Comparison of ENCODE assay signal across 33 cellular contexts in the genomic region with DNA sequence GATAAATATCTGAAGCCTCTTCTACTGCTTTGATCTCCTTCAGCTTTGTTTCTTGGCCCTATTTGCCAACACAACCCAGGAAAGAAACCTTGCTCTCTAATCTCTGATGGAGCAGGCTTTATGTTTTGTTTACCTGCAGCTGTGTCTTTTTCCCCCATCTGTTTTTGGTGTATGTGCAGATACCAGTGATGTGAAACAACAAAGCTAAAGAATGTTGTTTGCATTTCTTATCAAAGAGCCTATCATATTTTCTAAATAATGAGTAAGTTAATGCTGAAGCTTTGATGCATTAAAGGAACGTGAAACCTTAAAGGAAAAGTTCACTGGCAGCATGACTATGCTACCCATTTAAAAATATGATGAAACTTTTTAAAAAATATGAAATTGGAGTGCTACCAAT.
"Had no signal": no experiment of that assay in that cellular context is flagged by ENCODE, and none has a peak within 500 bp of the region (broad histone marks: within the 10 kb centered on the region; RNA-seq: fewer than 3 reads in every experiment).

No MANE protein-coding gene starts in this region.

- H3K4me1 ChIP-seq: adrenal gland, body of pancreas, heart right ventricle had no signal

- H3K4me3 Mint-ChIP-seq: activated CD8-positive, alpha-beta memory T cell treated with anti-CD3 and anti-CD28 coated beads, Interleukin-2, amount 10 ng/mL, durations not matched to agents 7 days and 5 days; activated CD8-positive, alpha-beta T cell treated with anti-CD3 and anti-CD28 coated beads for 36 hours; activated naive CD4-positive, alpha-beta T cell treated with anti-CD3 and anti-CD28 coated beads for 36 hours; activated naive CD4-positive, alpha-beta T cell treated with anti-CD3 and anti-CD28 coated beads, Interleukin-2, amount 50 U/mL, for 24 hours; activated naive CD8-positive, alpha-beta T cell treated with anti-CD3 and anti-CD28 coated beads for 36 hours; activated naive CD8-positive, alpha-beta T cell treated with anti-CD3 and anti-CD28 coated beads, Interleukin-2, amount 50 U/mL, for 24 hours; activated T-helper 1 cell treated with anti-CD3 and anti-CD28 coated beads, Interleukin-12 subunit alpha, Interleukin-12 subunit beta, Interleukin-2, Interleukin-4 antibody, amounts not matched to agents 30 ng/mL and 10 ng/mL and 1 ng/mL, durations not matched to agents 14 hours and 24 hours and 36 hours; effector memory CD8-positive, alpha-beta T cell; T-cell; T-helper 1 cell treated with Interleukin-12 subunit alpha and Interleukin-12 subunit beta and Interleukin-4 antibody, amounts not matched to agents 30 μg/mL and 1 μg/mL, for 36 hours had no signal

- H3K27me3 ChIP-seq: adrenal gland, body of pancreas, esophagus muscularis mucosa, gastroesophageal sphincter, heart right ventricle had no signal

- H3K36me3 Mint-ChIP-seq: activated CD8-positive, alpha-beta memory T cell treated with anti-CD3 and anti-CD28 coated beads, Interleukin-2, amount 10 ng/mL, durations not matched to agents 7 days and 5 days; activated naive CD4-positive, alpha-beta T cell treated with anti-CD3 and anti-CD28 coated beads, Interleukin-2, amount 50 U/mL, for 24 hours; activated naive CD8-positive, alpha-beta T cell treated with anti-CD3 and anti-CD28 coated beads for 36 hours; T-cell had no signal

- DNase-seq: activated CD4-positive, alpha-beta T cell treated with anti-CD3 and anti-CD28 coated beads for 48 hours; activated CD4-positive, alpha-beta T cell treated with anti-CD3 and anti-CD28 coated beads, Interleukin-2, amount 50 U/mL, for 1 hour; activated CD4-positive, alpha-beta T cell treated with anti-CD3 and anti-CD28 coated beads, Interleukin-2, amount 50 U/mL, for 48 hours; activated CD8-positive, alpha-beta memory T cell treated with anti-CD3 and anti-CD28 coated beads, Interleukin-2, amount 10 ng/mL, durations not matched to agents 7 days and 5 days; activated CD8-positive, alpha-beta memory T cell treated with anti-CD3 and anti-CD28 coated beads, Interleukin-2, amount 50 U/mL, for 4 hours; activated CD8-positive, alpha-beta T cell treated with anti-CD3 and anti-CD28 coated beads for 36 hours; activated effector memory CD4-positive, alpha-beta T cell treated with anti-CD3 and anti-CD28 coated beads, Interleukin-2, amount 50 U/mL, for 16 hours; activated naive CD4-positive, alpha-beta T cell treated with anti-CD3 and anti-CD28 coated beads for 36 hours; activated naive CD8-positive, alpha-beta T cell treated with anti-CD3 and anti-CD28 coated beads for 36 hours; activated naive CD8-positive, alpha-beta T cell treated with anti-CD3 and anti-CD28 coated beads, Interleukin-2, amount 50 U/mL, for 24 hours; activated T-cell treated with anti-CD3 and anti-CD28 coated beads, Interleukin-2, amount 50 U/mL, for 1 hour; activated T-cell treated with anti-CD3 and anti-CD28 coated beads, Interleukin-2, amount 50 U/mL, for 48 hours; adrenal gland; amygdala; aorta; body of pancreas; caudate nucleus; cortex of kidney; dermis blood vessel endothelial cell; effector CD4-positive, alpha-beta T cell; effector memory CD8-positive, alpha-beta T cell; erythroblast; foreskin melanocyte; heart right ventricle; T-cell; T-helper 9 cell had no signal

- H3K4me3 ChIP-seq: adrenal gland, body of pancreas, esophagus muscularis mucosa, gastroesophageal sphincter, heart right ventricle had no signal

- H3K27ac Mint-ChIP-seq: activated CD8-positive, alpha-beta memory T cell treated with anti-CD3 and anti-CD28 coated beads, Interleukin-2, amount 10 ng/mL, durations not matched to agents 7 days and 5 days; activated CD8-positive, alpha-beta T cell treated with anti-CD3 and anti-CD28 coated beads for 36 hours; activated naive CD4-positive, alpha-beta T cell treated with anti-CD3 and anti-CD28 coated beads for 36 hours; activated naive CD4-positive, alpha-beta T cell treated with anti-CD3 and anti-CD28 coated beads, Interleukin-2, amount 50 U/mL, for 24 hours; activated naive CD8-positive, alpha-beta T cell treated with anti-CD3 and anti-CD28 coated beads for 36 hours; activated naive CD8-positive, alpha-beta T cell treated with anti-CD3 and anti-CD28 coated beads, Interleukin-2, amount 50 U/mL, for 24 hours; activated T-helper 1 cell treated with anti-CD3 and anti-CD28 coated beads, Interleukin-12 subunit alpha, Interleukin-12 subunit beta, Interleukin-2, Interleukin-4 antibody, amounts not matched to agents 30 ng/mL and 10 ng/mL and 1 ng/mL, durations not matched to agents 14 hours and 24 hours and 36 hours; activated T-helper 2 cell treated with anti-CD3 and anti-CD28 coated beads, Interferon-gamma antibody, Interleukin-2, Interleukin-4, amounts not matched to agents 10 μg/mL and 5 μg/mL and 100 μg/mL, durations not matched to agents 14 hours and 24 hours and 36 hours; effector memory CD8-positive, alpha-beta T cell; T-cell; T-helper 1 cell treated with Interleukin-12 subunit alpha and Interleukin-12 subunit beta and Interleukin-4 antibody, amounts not matched to agents 30 μg/mL and 1 μg/mL, for 36 hours had no signal

- FAIRE-seq: colon had no signal

- H3K36me3 ChIP-seq: adrenal gland, esophagus muscularis mucosa, gastroesophageal sphincter, heart right ventricle had no signal

- H3K9me3 Mint-ChIP-seq: activated CD8-positive, alpha-beta T cell treated with anti-CD3 and anti-CD28 coated beads for 36 hours; activated naive CD4-positive, alpha-beta T cell treated with anti-CD3 and anti-CD28 coated beads for 36 hours; activated naive CD4-positive, alpha-beta T cell treated with anti-CD3 and anti-CD28 coated beads, Interleukin-2, amount 50 U/mL, for 24 hours; activated naive CD8-positive, alpha-beta T cell treated with anti-CD3 and anti-CD28 coated beads for 36 hours; activated naive CD8-positive, alpha-beta T cell treated with anti-CD3 and anti-CD28 coated beads, Interleukin-2, amount 50 U/mL, for 24 hours; activated T-helper 1 cell treated with anti-CD3 and anti-CD28 coated beads, Interleukin-12 subunit alpha, Interleukin-12 subunit beta, Interleukin-2, Interleukin-4 antibody, amounts not matched to agents 30 ng/mL and 10 ng/mL and 1 ng/mL, durations not matched to agents 14 hours and 24 hours and 36 hours; activated T-helper 2 cell treated with anti-CD3 and anti-CD28 coated beads, Interferon-gamma antibody, Interleukin-2, Interleukin-4, amounts not matched to agents 10 μg/mL and 5 μg/mL and 100 μg/mL, durations not matched to agents 14 hours and 24 hours and 36 hours; effector memory CD8-positive, alpha-beta T cell; T-cell; T-helper 1 cell treated with Interleukin-12 subunit alpha and Interleukin-12 subunit beta and Interleukin-4 antibody, amounts not matched to agents 30 μg/mL and 1 μg/mL, for 36 hours had no signal

- H3K27me3 Mint-ChIP-seq: activated CD8-positive, alpha-beta T cell treated with anti-CD3 and anti-CD28 coated beads for 36 hours; activated naive CD4-positive, alpha-beta T cell treated with anti-CD3 and anti-CD28 coated beads, Interleukin-2, amount 50 U/mL, for 24 hours; activated naive CD8-positive, alpha-beta T cell treated with anti-CD3 and anti-CD28 coated beads, Interleukin-2, amount 50 U/mL, for 24 hours had no signal

- ATAC-seq: activated CD8-positive, alpha-beta memory T cell treated with anti-CD3 and anti-CD28 coated beads, Interleukin-2, amount 10 ng/mL, durations not matched to agents 7 days and 5 days; activated CD8-positive, alpha-beta T cell treated with anti-CD3 and anti-CD28 coated beads for 36 hours; activated naive CD8-positive, alpha-beta T cell treated with anti-CD3 and anti-CD28 coated beads, Interleukin-2, amount 50 U/mL, for 24 hours; body of pancreas; effector memory CD8-positive, alpha-beta T cell; gastroesophageal sphincter; heart right ventricle; T-cell had no signal

- H3K4me1 Mint-ChIP-seq: activated CD8-positive, alpha-beta memory T cell treated with anti-CD3 and anti-CD28 coated beads, Interleukin-2, amount 10 ng/mL, durations not matched to agents 7 days and 5 days; activated naive CD4-positive, alpha-beta T cell treated with anti-CD3 and anti-CD28 coated beads, Interleukin-2, amount 50 U/mL, for 24 hours; activated naive CD8-positive, alpha-beta T cell treated with anti-CD3 and anti-CD28 coated beads for 36 hours; activated naive CD8-positive, alpha-beta T cell treated with anti-CD3 and anti-CD28 coated beads, Interleukin-2, amount 50 U/mL, for 24 hours; T-cell had no signal

- H3K9me3 ChIP-seq: adrenal gland, body of pancreas, esophagus muscularis mucosa, gastroesophageal sphincter, heart right ventricle had no signal

- H3K27ac ChIP-seq: adrenal gland, body of pancreas, esophagus muscularis mucosa, gastroesophageal sphincter, heart right ventricle had no signal
